Comparison of ENCODE assay signal across 27 cellular contexts in genomic region chr4:177201614-177202013, GRCh38.
"Had no signal": no experiment of that assay in that cellular context is flagged by ENCODE, and none has a peak within 500 bp of the region (broad histone marks: within the 10 kb centered on the region; RNA-seq: fewer than 3 reads in every experiment).

No MANE protein-coding gene starts in this region.

- DNase-seq: naive B cell; naive thymus-derived CD8-positive, alpha-beta T cell; nephron progenitor cell; nucleus accumbens; pancreas; retina; right cardiac atrium; stimulated activated CD4-positive, alpha-beta T cell treated with anti-CD3 and anti-CD28 coated beads, Interleukin-15, amount 100 ng/mL, for 24 hours; stimulated activated CD4-positive, alpha-beta T cell treated with anti-CD3 and anti-CD28 coated beads, Interleukin-2, amount 100 ng/mL, for 24 hours; stimulated activated CD4-positive, alpha-beta T cell treated with anti-CD3 and anti-CD28 coated beads, Interleukin-2, amount 100 ng/mL, for 48 hours; stimulated activated CD4-positive, alpha-beta T cell treated with anti-CD3 and anti-CD28 coated beads, Interleukin-4, amount 100 ng/mL, for 24 hours; stimulated activated naive B cell treated with anti-CD40 and anti-IgM and Interleukin-4, amounts not matched to agents 10 μg/mL and 1 μg/mL and 100 μg/mL, for 72 hours; stimulated activated naive CD4-positive, alpha-beta T cell treated with Interleukin-2 at 50 U/mL for 16 hours; stomach; thyroid gland; trophoblast cell; upper lobe of left lung had no signal

- ATAC-seq: naive thymus-derived CD8-positive, alpha-beta T cell; natural killer cell treated with Interleukin-12 subunit alpha and Interleukin-12 subunit beta and Interleukin-15 and Interleukin-18, amount 100 ng/mL, for 72 hours; pancreas; right cardiac atrium; sciatic nerve; stimulated activated effector memory CD8-positive, alpha-beta T cell treated with anti-CD3 and anti-CD28 coated beads, Interleukin-12 subunit alpha, Interleukin-12 subunit beta, amount 100 ng/mL, for 72 hours; stimulated activated naive B cell treated with anti-CD40 and anti-IgM and Interleukin-4, amounts not matched to agents 10 μg/mL and 1 μg/mL and 100 μg/mL, for 72 hours had no signal

- H3K36me3 ChIP-seq: neutrophil, pancreas, prostate gland, stomach, thoracic aorta, thyroid gland, tibial nerve, upper lobe of left lung, vagina had no signal

- H3K4me3 ChIP-seq: pancreas, prostate gland, skin epidermis, stomach, thoracic aorta, thyroid gland, tibial nerve, upper lobe of left lung, vagina had no signal

- H3K4me1 ChIP-seq: pancreas, prostate gland, stomach, thyroid gland, tibial nerve, upper lobe of left lung, vagina had no signal

- H3K27ac ChIP-seq: neutrophil, pancreas, prostate gland, skin epidermis, stomach, thoracic aorta, thyroid gland, tibial nerve, upper lobe of left lung, vagina had no signal

- FAIRE-seq: pancreas, urothelium cell line had no signal

- H3K9me3 ChIP-seq: neutrophil, pancreas, prostate gland, thoracic aorta, thyroid gland, vagina had no signal

- H3K27me3 ChIP-seq: neutrophil, stomach, thyroid gland, tibial nerve, upper lobe of left lung, vagina had no signal
